9 cellular contexts compared by ENCODE assay signal in genomic region chr5:132498152-132498551, GRCh38. TPM values are rescaled to one million over a fixed set of nuclear protein-coding genes. Genes with fewer than 3 reads are reported as not detected.
DNase-seq lines count a peak whose midpoint lies in the region; ATAC-seq and TF ChIP-seq lines count a peak whose summit lies in the region.
"Had no signal": no experiment of that assay in that cellular context is flagged by ENCODE, and none has a peak within 500 bp of the region (broad histone marks: within the 10 kb centered on the region; RNA-seq: fewer than 3 reads in every experiment).

No MANE protein-coding gene starts in this region.

- peak overlapping the region; percentile 97 for H2BK5ac ChIP-seq in mesenchymal stem cell (ENCODE audit: low read depth, low read length, poor library complexity, severe bottlenecking)

- H2AK5ac ChIP-seq in mesenchymal stem cell (ENCODE audit: low read length, severe bottlenecking) = peak overlapping the region; percentile 99

- peak overlapping the region; percentile 35 for H3K9ac ChIP-seq in mesenchymal stem cell (ENCODE audit: low read length)

- TF ChIP-seq POLR2A in body of pancreas (IDR thresholded peaks at IDR 0.05) (peak in 2 of 3 donors; percentile 45 to 54), upper lobe of left lung (IDR thresholded peaks at IDR 0.05) (no peak)

- H3K27me3 Mint-ChIP-seq in activated naive CD4-positive, alpha-beta T cell treated with anti-CD3 and anti-CD28 coated beads, Interleukin-2, amount 50 U/mL, for 24 hours = no peaks in the 10 kb centered on the region

- peak overlapping the region; percentile 89 to 90 for H3K4ac ChIP-seq in mesenchymal stem cell (ENCODE audit: low read depth in 1 of 2, low read length in 2 of 2)

- H3K36me3 Mint-ChIP-seq in activated naive CD4-positive, alpha-beta T cell treated with anti-CD3 and anti-CD28 coated beads, Interleukin-2, amount 50 U/mL, for 24 hours = no peaks in the 10 kb centered on the region

- H3K27ac ChIP-seq in body of pancreas (peak overlapping the region; percentile 96 to 99 (median 98)), mesenchymal stem cell (ENCODE audit: low read length, poor library complexity, severe bottlenecking) (peak overlapping the region; percentile 97), upper lobe of left lung (peak overlapping the region; percentile 98 to 99 (median 98))

- H3K9me3 Mint-ChIP-seq in activated naive CD4-positive, alpha-beta T cell treated with anti-CD3 and anti-CD28 coated beads, Interleukin-2, amount 50 U/mL, for 24 hours = no peaks in the 10 kb centered on the region

- ATAC-seq in body of pancreas (no peak), upper lobe of left lung (ENCODE audit: low FRiP score in 2 of 2) (no peak), HG03378 (IDR thresholded peaks at IDR 0.05; ENCODE audit: unreplicated experiment) (no peak), GM21786 (IDR thresholded peaks at IDR 0.05; ENCODE audit: unreplicated experiment) (no peak)

- peak overlapping the region; percentile 94 for H3K27ac Mint-ChIP-seq in activated naive CD4-positive, alpha-beta T cell treated with anti-CD3 and anti-CD28 coated beads, Interleukin-2, amount 50 U/mL, for 24 hours

- H4K91ac ChIP-seq in mesenchymal stem cell (ENCODE audit: low read length) = peak overlapping the region; percentile 83

- peaks cover 59% of the 10 kb centered on the region for H3K4me1 Mint-ChIP-seq in activated naive CD4-positive, alpha-beta T cell treated with anti-CD3 and anti-CD28 coated beads, Interleukin-2, amount 50 U/mL, for 24 hours

- peak overlapping the region; percentile 85 for H3K4me3 Mint-ChIP-seq in activated naive CD4-positive, alpha-beta T cell treated with anti-CD3 and anti-CD28 coated beads, Interleukin-2, amount 50 U/mL, for 24 hours

- no peak for TF ChIP-seq CTCF in body of pancreas (IDR thresholded peaks at IDR 0.05)
- no peak for TF ChIP-seq CTCF in upper lobe of left lung (IDR thresholded peaks at IDR 0.05)

- DNase-seq in activated naive CD4-positive, alpha-beta T cell (lab: John Stamatoyannopoulos, UW) = no peak
- DNase-seq in body of pancreas = peak; percentile 60 to 74 (median 71)
- DNase-seq in mesenchymal stem cell = peak; percentile 93
- DNase-seq in upper lobe of left lung = peak in 1 of 2 donors; percentile 70
- no peak for DNase-seq in NCI-H446 treated with DMSO at 0.1 percent for 48 hours (lab: John Stamatoyannopoulos, UW)
- DNase-seq: NCI-H2171 had no signal

- H2BK120ac ChIP-seq in mesenchymal stem cell (ENCODE audit: low read depth, low read length) = peak overlapping the region; percentile 76

- H3K14ac ChIP-seq in mesenchymal stem cell (ENCODE audit: low read length in 2 of 2) = peak overlapping the region in 1 of 2 experiments; percentile 71

- intact Hi-C loops in body of pancreas (cut with DNase I) = no loop called here

- H3K36me3 ChIP-seq in body of pancreas (replicated peaks in 1 of 2; ENCODE audit: insufficient read depth in 1 of 2, low read depth in 2 of 2) (no peaks in the 10 kb centered on the region), mesenchymal stem cell (ENCODE audit: control insufficient read depth in 1 of 2, insufficient read depth in 2 of 2, low read depth in 1 of 2, low read length in 2 of 2) (no peaks in the 10 kb centered on the region), upper lobe of left lung (no peaks in the 10 kb centered on the region)

- H3K4me1 ChIP-seq in body of pancreas (peaks cover 62% of the 10 kb centered on the region), mesenchymal stem cell (ENCODE audit: control insufficient read depth, insufficient read depth, low read depth, low read length) (peaks cover 56% of the 10 kb centered on the region), upper lobe of left lung (peaks cover 51 to 71% (median 58%) of the 10 kb centered on the region in 4 donors)

- peak overlapping the region; percentile 70 for H4K8ac ChIP-seq in mesenchymal stem cell (ENCODE audit: low read length)

- TF ChIP-seq EP300 in upper lobe of left lung (IDR thresholded peaks at IDR 0.05) = no peak

- H3K9me3 ChIP-seq in body of pancreas (no peaks in the 10 kb centered on the region), mesenchymal stem cell (ENCODE audit: control insufficient read depth, low read length) (no peaks in the 10 kb centered on the region), upper lobe of left lung (no peaks in the 10 kb centered on the region)

- WGBS in body of pancreas, 2 donors = 53 to 75% methylated on average over 2 to 3 of the region's 3 CpGs
- 87% methylated on average over 3 of the region's 3 CpGs for WGBS in mesenchymal stem cell
- WGBS in upper lobe of left lung, 2 donors = 57 to 70% methylated on average over 2 to 3 of the region's 3 CpGs

- H3K27me3 ChIP-seq in body of pancreas (no peaks in the 10 kb centered on the region), mesenchymal stem cell (ENCODE audit: control insufficient read depth in 1 of 2, insufficient read depth in 1 of 2, low read length in 2 of 2) (no peaks in the 10 kb centered on the region), upper lobe of left lung (no peaks in the 10 kb centered on the region)

- peak overlapping the region; percentile 93 for H3K18ac ChIP-seq in mesenchymal stem cell (ENCODE audit: low read depth in 1 of 2, low read length in 2 of 2)

- no peak overlapping the region for H2AFZ ChIP-seq in mesenchymal stem cell (ENCODE audit: low read depth, low read length)

- peak overlapping the region; percentile 96 to 98 for H2BK12ac ChIP-seq in mesenchymal stem cell (ENCODE audit: low read length in 2 of 2)

- H3K4me3 ChIP-seq in body of pancreas (no peak overlapping the region), mesenchymal stem cell (ENCODE audit: insufficient read depth in 1 of 2, low read depth in 1 of 2, low read length in 2 of 2) (peak overlapping the region in 1 of 2 experiments; percentile 88), upper lobe of left lung (no peak overlapping the region)

- no peak overlapping the region for H3K4me2 ChIP-seq in mesenchymal stem cell (ENCODE audit: low read length, poor library complexity, severe bottlenecking)

- peak overlapping the region; percentile 60 for H2BK15ac ChIP-seq in mesenchymal stem cell (ENCODE audit: low read depth, poor library complexity, severe bottlenecking)

- peaks cover 9% of the 10 kb centered on the region for H3K79me1 ChIP-seq in mesenchymal stem cell (replicated peaks; ENCODE audit: low read length, poor library complexity, severe bottlenecking)

- H3K23ac ChIP-seq in mesenchymal stem cell (ENCODE audit: low read length in 2 of 2) = no peak overlapping the region

RNA-seq across cellular contexts. Expression of gene IRF1, which starts 7.6 kb away (rescaled TPM):
- 10 to 100 TPM; 12.2 to 15.5 TPM for total RNA-seq in body of pancreas
- polyA plus RNA-seq in mesenchymal stem cell (2013, experiment 1 of 2) = 33.6 TPM
- polyA plus RNA-seq in mesenchymal stem cell (2013, experiment 2 of 2) = 35.8 TPM
- total RNA-seq in upper lobe of left lung = 10 to 100 TPM; 42.1 to 94.3 (median 79.3) TPM

RNA-seq across cellular contexts. Expression of gene IL5, which starts 45.2 kb away (rescaled TPM):
- total RNA-seq in body of pancreas = not detected
- not detected for polyA plus RNA-seq in mesenchymal stem cell (2013, experiment 1 of 2)
- polyA plus RNA-seq in mesenchymal stem cell (2013, experiment 2 of 2) = not detected
- 1 to 10 TPM in 1 of 6 donors, not detected in 5; 1.2 TPM for total RNA-seq in upper lobe of left lung

RNA-seq across cellular contexts. Expression of gene RAD50, which starts 58.6 kb away (rescaled TPM):
- total RNA-seq in body of pancreas (10 to 100 TPM; 18.7 to 42.5 TPM), upper lobe of left lung (100 to 1,000 TPM in 1 of 6 donors, 10 to 100 TPM in 5; 26.2 to 105 (median 33.3) TPM)
- polyA plus RNA-seq in mesenchymal stem cell (2013, experiment 1 of 2) = 20.7 TPM
- 19.7 TPM for polyA plus RNA-seq in mesenchymal stem cell (2013, experiment 2 of 2)

Comparison
In these comparisons a context has a peak if more than half of its experiments do, and no peak if none do; other contexts are left out.
1. DNase-seq: peak in body of pancreas (4 of 4) and mesenchymal stem cell (single experiment); none in activated naive CD4-positive, alpha-beta T cell (0 of 4) and NCI-H446 treated with DMSO at 0.1 percent for 48 hours (single experiment).
2. POLR2A ChIP-seq: peak in body of pancreas (2 of 3); none in upper lobe of left lung (0 of 4).
3. Peak in every context shown above with its lines, with median percentiles within 50 percentile points of each other: H3K27ac ChIP-seq.